Comparison of ENCODE assay signal across 8 cellular contexts in genomic region chr20:10434467-10434831, GRCh38. TPM values are rescaled to one million over a fixed set of nuclear protein-coding genes. Genes with fewer than 3 reads are reported as not detected.
DNase-seq lines count a peak whose midpoint lies in the region; ATAC-seq, FAIRE-seq and TF ChIP-seq lines count a peak whose summit lies in the region.

No MANE protein-coding gene starts in this region.

- dilution Hi-C loops in keratinocyte (cut with MboI; ENCODE audit: extremely low pct_ligation_motif_present, low sequenced_read_pairs), result no loop called here

- H3K4me2 ChIP-seq in keratinocyte (ENCODE audit: control insufficient read depth, extremely low read depth, insufficient read depth, low read depth, low read length), result peak overlapping the region; percentile 92

- H3K4me3 ChIP-seq in AG04450 (ENCODE audit: low read depth, low read length) (peak overlapping the region; percentile 89), keratinocyte (ENCODE audit: control insufficient read depth in 2 of 3, extremely low read depth in 1 of 3, insufficient read depth in 2 of 3, low read depth in 1 of 3, low read length in 3 of 3) (peak overlapping the region; percentile 85 to 99 (median 96))

- no peaks in the 10 kb centered on the region for H3K9me1 ChIP-seq in keratinocyte (ENCODE audit: control insufficient read depth, extremely low read depth, insufficient read depth, low read length)

- DNase-seq in AG04450 (ENCODE audit: low read depth, low spot score) (peak; percentile 98), NCI-H226 (peak; percentile 78), cerebellar nuclear complex (lab: John Stamatoyannopoulos, UW) (peak; percentile 67 to 81), keratinocyte (ENCODE audit: low read depth, low spot score) (peak; percentile 77)
- DNase-seq in activated CD4-positive, CD25-positive, alpha-beta regulatory T cell treated with anti-CD3 and anti-CD28 coated beads, Interleukin-2, amount 50 U/mL, for 16 hours (ENCODE audit: low read depth, low spot score), result peak; percentile 61
- peak; percentile 71 to 72 (median 72) for DNase-seq in stimulated activated CD4-positive, alpha-beta T cell treated with anti-CD3 and anti-CD28 coated beads, Interleukin-12 subunit alpha, Interleukin-12 subunit beta, amount 100 ng/mL, for 48 hours (ENCODE audit: low read depth in 2 of 3, low spot score in 1 of 3)

- peaks cover 62% of the 10 kb centered on the region for H3K79me2 ChIP-seq in keratinocyte (ENCODE audit: control insufficient read depth, insufficient read depth, low read length)

- H3K27ac ChIP-seq in AG04450 (ENCODE audit: low read depth, low read length) (peak overlapping the region; percentile 22), keratinocyte (ENCODE audit: control insufficient read depth, insufficient read depth, low read length) (peak overlapping the region; percentile 99)

- ATAC-seq in GM18907 (IDR thresholded peaks at IDR 0.05; ENCODE audit: unreplicated experiment) (peak; percentile 48), HG03175 (IDR thresholded peaks at IDR 0.05; ENCODE audit: unreplicated experiment) (peak; percentile 31)

- peak; percentile 72 for FAIRE-seq in keratinocyte (lab: Jason Lieb, UNC)

- CTCF ChIA-PET in AG04450 (lab: Charles Lee), result interaction anchor here (0.5 to 2.1 kb wide), 8 partner anchors 77 to 1109 kb away, joined by 3 to 8 read pairs (median 4); no protein-coding TSS in a partner anchor

- H3K9ac ChIP-seq in keratinocyte (ENCODE audit: control insufficient read depth, extremely low read depth, insufficient read depth, low read length), result peak overlapping the region; percentile 95

- no peaks in the 10 kb centered on the region; the same call in 1 of the 2 replicates for H3K9me3 ChIP-seq in AG04450 (ENCODE audit: control insufficient read depth, insufficient read depth, low read length)
- H3K9me3 ChIP-seq in keratinocyte (ENCODE audit: control insufficient read depth, low read depth, low read length), result no peaks in the 10 kb centered on the region

- POLR2A ChIA-PET in AG04450 (lab: Yijun Ruan, JAX), result interaction anchor here (1.1 to 2.0 kb wide), 7 partner anchors 8 to 782 kb away, joined by 3 to 13 read pairs (median 3); partner anchors contain the start of gene JAG1

- H3K27me3 ChIP-seq in AG04450 (ENCODE audit: control insufficient read depth, insufficient read depth, low read length), result no peaks in the 10 kb centered on the region
- H3K27me3 ChIP-seq in keratinocyte (ENCODE audit: control insufficient read depth, extremely low read depth, insufficient read depth, low read length), result no peaks in the 10 kb centered on the region

- TF ChIP-seq CTCF in AG04450 (IDR thresholded peaks at IDR 0.05; ENCODE audit: low read depth, low read length) (no peak), keratinocyte (optimal IDR thresholded peaks at IDR 0.05 in 1 of 3, IDR thresholded peaks at IDR 0.05 in 1 of 3, conservative IDR thresholded peaks at IDR 0.05 in 1 of 3; ENCODE audit: extremely low read depth in 1 of 3, insufficient read depth in 2 of 3, low read length in 3 of 3) (no peak)

- H3K4me1 ChIP-seq in keratinocyte (ENCODE audit: control insufficient read depth, extremely low read depth, insufficient read depth, low read length), result peaks cover 28% of the 10 kb centered on the region

- peak overlapping the region; percentile 95 for H2AFZ ChIP-seq in keratinocyte (ENCODE audit: control insufficient read depth, low read length)

- no peaks in the 10 kb centered on the region for H4K20me1 ChIP-seq in keratinocyte (ENCODE audit: control insufficient read depth, extremely low read depth, insufficient read depth, low read length)

- H3K36me3 ChIP-seq in keratinocyte (ENCODE audit: control insufficient read depth in 2 of 2, extremely low read depth in 1 of 2, insufficient read depth in 2 of 2, low read length in 2 of 2), result peaks cover 0 to 2% of the 10 kb centered on the region in 2 experiments

RNA-seq across cellular contexts. Expression of gene MKKS, which starts 0.4 kb away (rescaled TPM):
- polyA plus RNA-seq in AG04450 (2011; rRNA removed), result 14.6 and 18.9 TPM in 2 replicates
- polyA minus RNA-seq in AG04450 (2011; rRNA and poly(A)+ RNA removed), result 4.5 and 7.0 TPM in 2 replicates
- polyA plus RNA-seq in keratinocyte, result 14.8 to 24.8 TPM (median 21.6 TPM) in 3 replicates
- 3.5 TPM for polyA plus RNA-seq in keratinocyte (2011; ENCODE audit: low read depth)
- 15.1 and 34.9 TPM in 2 replicates for polyA plus RNA-seq in keratinocyte (2011; cell fraction: cytosol; rRNA removed)
- 12.4 and 14.3 TPM in 2 replicates for polyA plus RNA-seq in keratinocyte (2011; cell fraction: nucleus; rRNA removed)
- 10.8 and 10.9 TPM in 2 replicates for polyA plus RNA-seq in keratinocyte (2012; ENCODE audit: low replicate concordance)
- 2.7 to 20.4 TPM (median 14.3 TPM) in 3 replicates for polyA minus RNA-seq in keratinocyte
- polyA minus RNA-seq in keratinocyte (2011; cell fraction: cytosol; rRNA and poly(A)+ RNA removed), result 9.8 TPM
- 3.3 and 8.0 TPM in 2 replicates for polyA minus RNA-seq in keratinocyte (2011; cell fraction: nucleus; rRNA and poly(A)+ RNA removed)

RNA-seq across cellular contexts. Expression of gene SLX4IP, which starts 0.7 kb away (rescaled TPM):
- polyA plus RNA-seq in AG04450 (2011; rRNA removed), result 2.1 and 2.8 TPM in 2 replicates
- polyA minus RNA-seq in AG04450 (2011; rRNA and poly(A)+ RNA removed), result 5.6 and 8.9 TPM in 2 replicates
- polyA plus RNA-seq in keratinocyte, result 2.6 to 3.3 TPM (median 3.0 TPM) in 3 replicates
- 2.5 TPM for polyA plus RNA-seq in keratinocyte (2011; ENCODE audit: low read depth)
- polyA plus RNA-seq in keratinocyte (2011; cell fraction: cytosol; rRNA removed), result 1.3 and 2.5 TPM in 2 replicates
- polyA plus RNA-seq in keratinocyte (2011; cell fraction: nucleus; rRNA removed), result 7.8 and 8.0 TPM in 2 replicates
- polyA plus RNA-seq in keratinocyte (2012; ENCODE audit: low replicate concordance), result 2.6 and 2.7 TPM in 2 replicates
- 4.4 to 12.9 TPM (median 10.7 TPM) in 3 replicates for polyA minus RNA-seq in keratinocyte
- polyA minus RNA-seq in keratinocyte (2011; cell fraction: cytosol; rRNA and poly(A)+ RNA removed), result 5.8 TPM
- polyA minus RNA-seq in keratinocyte (2011; cell fraction: nucleus; rRNA and poly(A)+ RNA removed), result 7.3 and 16.3 TPM in 2 replicates

Comparison
In these comparisons a context has a peak if more than half of its experiments do, and no peak if none do; other contexts are left out.
1. Peak in every context shown above with its lines: DNase-seq, ATAC-seq, H3K4me3 ChIP-seq and H3K27ac ChIP-seq.